8 cellular contexts compared by ENCODE assay signal in the genomic region with DNA sequence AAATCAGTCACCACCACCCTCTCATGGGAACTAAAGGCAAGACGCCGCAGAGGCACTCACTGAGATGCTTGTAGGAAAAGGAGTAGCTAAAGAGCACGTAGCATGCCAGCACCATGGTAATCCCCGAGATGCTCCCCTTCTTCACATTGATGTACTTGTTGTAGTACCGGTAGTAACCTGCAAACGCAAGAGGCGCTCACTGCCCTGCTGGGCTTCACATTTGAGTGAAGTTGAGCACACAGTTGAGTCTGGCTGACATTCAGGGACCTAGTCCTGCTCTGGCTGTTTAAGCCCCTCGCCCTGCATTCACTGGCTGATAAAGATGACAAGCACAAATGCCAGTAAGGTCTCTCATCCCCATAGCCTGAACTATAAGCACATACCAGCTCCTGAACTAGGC. TPM values are rescaled to one million over a fixed set of nuclear protein-coding genes. Genes with fewer than 3 reads are reported as not detected.
DNase-seq lines count a peak whose midpoint lies in the region; ATAC-seq and TF ChIP-seq lines count a peak whose summit lies in the region.

No MANE protein-coding gene starts in this region.

- no peaks in the 10 kb centered on the region for H3K9me3 Mint-ChIP-seq in activated T-cell treated with anti-CD3 and anti-CD28 coated beads, Interleukin-2, amount 50 U/mL, for 72 hours

- no peaks in the 10 kb centered on the region for H3K27me3 Mint-ChIP-seq in activated T-cell treated with anti-CD3 and anti-CD28 coated beads, Interleukin-2, amount 50 U/mL, for 72 hours (ENCODE audit: low read depth)

- H4K91ac ChIP-seq in mesenchymal stem cell (ENCODE audit: low read length), result no peak overlapping the region

- H3K23ac ChIP-seq in mesenchymal stem cell (ENCODE audit: low read length in 2 of 2), result no peak overlapping the region

- H2BK12ac ChIP-seq in mesenchymal stem cell (ENCODE audit: low read length in 2 of 2), result no peak overlapping the region

- H3K4me1 ChIP-seq in mesenchymal stem cell (ENCODE audit: control insufficient read depth, insufficient read depth, low read depth, low read length), result peaks cover 5% of the 10 kb centered on the region

- no peaks in the 10 kb centered on the region for H3K9me3 ChIP-seq in mesenchymal stem cell (ENCODE audit: control insufficient read depth, low read length)

- H2BK15ac ChIP-seq in mesenchymal stem cell (ENCODE audit: low read depth, poor library complexity, severe bottlenecking), result no peak overlapping the region

- peaks cover 65 to 78% of the 10 kb centered on the region in 2 experiments for H3K36me3 ChIP-seq in mesenchymal stem cell (ENCODE audit: control insufficient read depth in 1 of 2, insufficient read depth in 2 of 2, low read depth in 1 of 2, low read length in 2 of 2)

- no peak overlapping the region for H3K4me3 Mint-ChIP-seq in activated T-cell treated with anti-CD3 and anti-CD28 coated beads, Interleukin-2, amount 50 U/mL, for 72 hours

- no peak overlapping the region for H4K8ac ChIP-seq in mesenchymal stem cell (ENCODE audit: low read length)

- H2AFZ ChIP-seq in mesenchymal stem cell (ENCODE audit: low read depth, low read length), result no peak overlapping the region

- H2BK120ac ChIP-seq in mesenchymal stem cell (ENCODE audit: low read depth, low read length), result no peak overlapping the region

- H3K36me3 Mint-ChIP-seq in activated T-cell treated with anti-CD3 and anti-CD28 coated beads, Interleukin-2, amount 50 U/mL, for 72 hours (ENCODE audit: insufficient read depth in 2 of 2), result peaks cover 4 to 21% of the 10 kb centered on the region in 2 donors

- no peaks in the 10 kb centered on the region for H3K27me3 ChIP-seq in mesenchymal stem cell (ENCODE audit: control insufficient read depth in 1 of 2, insufficient read depth in 1 of 2, low read length in 2 of 2)

- no peak overlapping the region for H3K27ac ChIP-seq in mesenchymal stem cell (ENCODE audit: low read length, poor library complexity, severe bottlenecking)

- H3K9ac ChIP-seq in mesenchymal stem cell (ENCODE audit: low read length), result no peak overlapping the region

- ATAC-seq in activated T-cell treated with anti-CD3 and anti-CD28 coated beads, Interleukin-2, amount 50 U/mL, for 72 hours (replicated peaks in 1 of 2), result peak; percentile 52 to 55
- ATAC-seq in GM19467 (IDR thresholded peaks at IDR 0.05; ENCODE audit: unreplicated experiment), result no peak
- no peak for ATAC-seq in HG02798 (IDR thresholded peaks at IDR 0.05; ENCODE audit: poor library complexity, unreplicated experiment)

- no peak overlapping the region for H3K4ac ChIP-seq in mesenchymal stem cell (ENCODE audit: low read depth in 1 of 2, low read length in 2 of 2)

- peak overlapping the region; percentile 64 for H3K27ac Mint-ChIP-seq in activated T-cell treated with anti-CD3 and anti-CD28 coated beads, Interleukin-2, amount 50 U/mL, for 72 hours

- no peak overlapping the region for H3K4me2 ChIP-seq in mesenchymal stem cell (ENCODE audit: low read length, poor library complexity, severe bottlenecking)

- peak; percentile 21; the same call in 1 of the 2 replicates for TF ChIP-seq CTCF in LNCAP (IDR thresholded peaks at IDR 0.05)

- no peak overlapping the region for H3K18ac ChIP-seq in mesenchymal stem cell (ENCODE audit: low read depth in 1 of 2, low read length in 2 of 2)

- peaks cover 38% of the 10 kb centered on the region for H3K4me1 Mint-ChIP-seq in activated T-cell treated with anti-CD3 and anti-CD28 coated beads, Interleukin-2, amount 50 U/mL, for 72 hours (ENCODE audit: low read depth)

- H3K4me3 ChIP-seq in mesenchymal stem cell (ENCODE audit: insufficient read depth in 1 of 2, low read depth in 1 of 2, low read length in 2 of 2), result no peak overlapping the region

- 96% methylated on average over 8 of the region's 8 CpGs for WGBS in mesenchymal stem cell

- no peak overlapping the region for H2BK5ac ChIP-seq in mesenchymal stem cell (ENCODE audit: low read depth, low read length, poor library complexity, severe bottlenecking)

- H2AK5ac ChIP-seq in mesenchymal stem cell (ENCODE audit: low read length, severe bottlenecking), result no peak overlapping the region

- DNase-seq in GDM1 (lab: John Stamatoyannopoulos, UW) (peak; percentile 6), mesenchymal stem cell (peak; percentile 31), hippocampal formation (lab: John Stamatoyannopoulos, UW) (no peak), inferior parietal cortex (ENCODE audit: extremely low spot score) (no peak)
- DNase-seq in activated T-cell treated with anti-CD3 and anti-CD28 coated beads, Interleukin-2, amount 50 U/mL, for 72 hours, result peak in 1 of 2 donors; percentile 36

- H3K79me1 ChIP-seq in mesenchymal stem cell (replicated peaks; ENCODE audit: low read length, poor library complexity, severe bottlenecking), result peaks cover 17% of the 10 kb centered on the region

- H3K14ac ChIP-seq in mesenchymal stem cell (ENCODE audit: low read length in 2 of 2), result no peak overlapping the region

RNA-seq across cellular contexts. Expression of gene ATP5MF, which starts 6.9 kb away (rescaled TPM):
- total RNA-seq in activated T-cell treated with anti-CD3 and anti-CD28 coated beads, Interleukin-2, amount 50 U/mL, for 72 hours, result 100 to 1,000 TPM; 218 to 229 TPM
- polyA plus RNA-seq in mesenchymal stem cell (2013, experiment 1 of 2), result 493 TPM
- polyA plus RNA-seq in mesenchymal stem cell (2013, experiment 2 of 2), result 478 TPM

RNA-seq across cellular contexts. Expression of gene ZNF789, which starts 13.6 kb away (rescaled TPM):
- 10 to 100 TPM; 16.0 to 18.8 TPM for total RNA-seq in activated T-cell treated with anti-CD3 and anti-CD28 coated beads, Interleukin-2, amount 50 U/mL, for 72 hours
- polyA plus RNA-seq in mesenchymal stem cell (2013, experiment 1 of 2), result 4.0 TPM
- polyA plus RNA-seq in mesenchymal stem cell (2013, experiment 2 of 2), result 3.7 TPM

RNA-seq across cellular contexts. Expression of gene CPSF4, which starts 20.3 kb away (rescaled TPM):
- total RNA-seq in activated T-cell treated with anti-CD3 and anti-CD28 coated beads, Interleukin-2, amount 50 U/mL, for 72 hours, result 10 to 100 TPM; 59.2 to 65.9 TPM
- 26.1 TPM for polyA plus RNA-seq in mesenchymal stem cell (2013, experiment 1 of 2)
- polyA plus RNA-seq in mesenchymal stem cell (2013, experiment 2 of 2), result 26.9 TPM

RNA-seq across cellular contexts. Expression of gene PTCD1, which starts 20.5 kb away (rescaled TPM):
- total RNA-seq in activated T-cell treated with anti-CD3 and anti-CD28 coated beads, Interleukin-2, amount 50 U/mL, for 72 hours, result 1 to 10 TPM; 6.1 to 8.9 TPM
- polyA plus RNA-seq in mesenchymal stem cell (2013, experiment 1 of 2), result 2.8 TPM
- 2.4 TPM for polyA plus RNA-seq in mesenchymal stem cell (2013, experiment 2 of 2)

RNA-seq across cellular contexts. Expression of gene ZNF394, which starts 41.0 kb away (rescaled TPM):
- 10 to 100 TPM; 28.2 to 36.5 TPM for total RNA-seq in activated T-cell treated with anti-CD3 and anti-CD28 coated beads, Interleukin-2, amount 50 U/mL, for 72 hours
- polyA plus RNA-seq in mesenchymal stem cell (2013, experiment 1 of 2), result 10.3 TPM
- polyA plus RNA-seq in mesenchymal stem cell (2013, experiment 2 of 2), result 10.2 TPM

Comparison
In these comparisons a context has a peak if more than half of its experiments do, and no peak if none do; other contexts are left out.
1. DNase-seq: peak in GDM1 (single experiment) and mesenchymal stem cell (single experiment); none in hippocampal formation (0 of 2) and inferior parietal cortex (single experiment).
2. ATAC-seq: peak in activated T-cell treated with anti-CD3 and anti-CD28 coated beads, Interleukin-2, amount 50 U/mL, for 72 hours (2 of 2); none in GM19467 (single experiment) and HG02798 (single experiment).